ENCODE assay signal across 1 cellular context in the genomic region with DNA sequence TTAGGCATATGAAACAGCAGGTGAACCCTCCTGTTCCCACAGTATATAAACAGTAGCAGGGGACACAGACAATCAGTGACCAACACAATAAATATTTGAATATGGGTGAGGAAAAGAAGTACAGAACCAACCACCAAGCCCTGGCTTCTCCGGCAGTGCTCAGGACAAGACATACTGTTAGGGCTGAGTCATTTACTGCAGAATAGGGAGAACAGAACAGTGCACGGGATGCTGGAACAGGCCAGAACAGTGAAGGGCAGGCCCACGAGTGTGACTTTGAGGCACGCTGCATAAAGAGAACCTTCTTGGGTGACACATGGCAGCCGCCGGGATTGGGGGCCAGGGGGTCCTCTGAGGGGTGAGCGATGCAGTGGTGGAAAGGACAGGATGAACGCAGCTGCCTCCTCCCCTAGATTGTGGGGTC.
TF ChIP-seq lines count a peak whose summit lies in the region.

No MANE protein-coding gene starts in this region.

TF ChIP-seq in SK-N-SH treated with all-trans-retinoic acid at 6 μM for 48 hours, 23 proteins besides CTCF, POLR2A, EP300 and RAD21 (continued from another document):
- TF ChIP-seq, protein P1, sequence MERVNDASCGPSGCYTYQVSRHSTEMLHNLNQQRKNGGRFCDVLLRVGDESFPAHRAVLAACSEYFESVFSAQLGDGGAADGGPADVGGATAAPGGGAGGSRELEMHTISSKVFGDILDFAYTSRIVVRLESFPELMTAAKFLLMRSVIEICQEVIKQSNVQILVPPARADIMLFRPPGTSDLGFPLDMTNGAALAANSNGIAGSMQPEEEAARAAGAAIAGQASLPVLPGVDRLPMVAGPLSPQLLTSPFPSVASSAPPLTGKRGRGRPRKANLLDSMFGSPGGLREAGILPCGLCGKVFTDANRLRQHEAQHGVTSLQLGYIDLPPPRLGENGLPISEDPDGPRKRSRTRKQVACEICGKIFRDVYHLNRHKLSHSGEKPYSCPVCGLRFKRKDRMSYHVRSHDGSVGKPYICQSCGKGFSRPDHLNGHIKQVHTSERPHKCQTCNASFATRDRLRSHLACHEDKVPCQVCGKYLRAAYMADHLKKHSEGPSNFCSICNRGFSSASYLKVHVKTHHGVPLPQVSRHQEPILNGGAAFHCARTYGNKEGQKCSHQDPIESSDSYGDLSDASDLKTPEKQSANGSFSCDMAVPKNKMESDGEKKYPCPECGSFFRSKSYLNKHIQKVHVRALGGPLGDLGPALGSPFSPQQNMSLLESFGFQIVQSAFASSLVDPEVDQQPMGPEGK (CRISPR knock-in tag; IDR thresholded peaks at IDR 0.05; ENCODE audit: borderline replicate concordance), result no peak
- TF ChIP-seq RARB (CRISPR knock-in tag; IDR thresholded peaks at IDR 0.05), result no peak
- TF ChIP-seq ZFP30 (CRISPR knock-in tag; IDR thresholded peaks at IDR 0.05), result no peak
